9 cellular contexts compared by ENCODE assay signal in genomic region chr13:46622918-46623256, GRCh38.
DNase-seq lines count a peak whose midpoint lies in the region; TF ChIP-seq lines count a peak whose summit lies in the region.
"Had no signal": no experiment of that assay in that cellular context is flagged by ENCODE, and none has a peak within 500 bp of the region (broad histone marks: within the 10 kb centered on the region; RNA-seq: fewer than 3 reads in every experiment).

No MANE protein-coding gene starts in this region.

- DNase-seq in DMS 273 treated with DMSO at 0.1 percent for 48 hours (lab: John Stamatoyannopoulos, UW) (peak; percentile 92), NCI-H226 (peak; percentile 63), epithelial cell of esophagus (ENCODE audit: low read depth) (peak; percentile 25), osteoblast (ENCODE audit: insufficient read length, low spot score, missing footprints) (no peak), T-helper 9 cell (no peak), NCI-H187 (lab: John Stamatoyannopoulos, UW) (no peak), NCI-H510A treated with DMSO at 0.1 percent for 48 hours (lab: John Stamatoyannopoulos, UW) (no peak)
- DNase-seq in activated CD4-positive, alpha-beta memory T cell treated with anti-CD3 and anti-CD28 coated beads, Interleukin-2, amount 10 ng/mL, durations not matched to agents 7 days and 5 days, result no peak
- DNase-seq: activated CD4-positive, alpha-beta T cell treated with anti-CD3 and anti-CD28 coated beads, Interleukin-2, amount 10 ng/mL, durations not matched to agents 7 days and 5 days had no signal

- TF ChIP-seq CTCF in epithelial cell of esophagus (IDR thresholded peaks at IDR 0.05; ENCODE audit: insufficient read depth, low read depth, low read length, missing control alignments) (no peak), osteoblast (IDR thresholded peaks at IDR 0.05; ENCODE audit: extremely low read depth, low read depth, low read length) (no peak)

- no peaks in the 10 kb centered on the region for H3K36me3 Mint-ChIP-seq in activated CD4-positive, alpha-beta memory T cell treated with anti-CD3 and anti-CD28 coated beads, Interleukin-2, amount 10 ng/mL, durations not matched to agents 7 days and 5 days (ENCODE audit: low read depth)

- no peaks in the 10 kb centered on the region for H3K27me3 Mint-ChIP-seq in activated CD4-positive, alpha-beta memory T cell treated with anti-CD3 and anti-CD28 coated beads, Interleukin-2, amount 10 ng/mL, durations not matched to agents 7 days and 5 days
- H3K27me3 Mint-ChIP-seq: activated CD4-positive, alpha-beta T cell treated with anti-CD3 and anti-CD28 coated beads, Interleukin-2, amount 10 ng/mL, durations not matched to agents 7 days and 5 days had no signal

- H4K20me1 ChIP-seq in osteoblast (ENCODE audit: insufficient read depth, low read length), result peaks cover 11% of the 10 kb centered on the region

- no peaks in the 10 kb centered on the region for H3K9me3 Mint-ChIP-seq in activated CD4-positive, alpha-beta memory T cell treated with anti-CD3 and anti-CD28 coated beads, Interleukin-2, amount 10 ng/mL, durations not matched to agents 7 days and 5 days
- H3K9me3 Mint-ChIP-seq: activated CD4-positive, alpha-beta T cell treated with anti-CD3 and anti-CD28 coated beads, Interleukin-2, amount 10 ng/mL, durations not matched to agents 7 days and 5 days had no signal

- H3K4me1 Mint-ChIP-seq in activated CD4-positive, alpha-beta memory T cell treated with anti-CD3 and anti-CD28 coated beads, Interleukin-2, amount 10 ng/mL, durations not matched to agents 7 days and 5 days, result peaks cover 2% of the 10 kb centered on the region

- H3K4me1 ChIP-seq in osteoblast (ENCODE audit: insufficient read depth, low read length), result peaks cover 10% of the 10 kb centered on the region

- H3K4me2 ChIP-seq in osteoblast (ENCODE audit: insufficient read depth, low read length), result peak overlapping the region; percentile 44

- peaks cover 79% of the 10 kb centered on the region for H3K79me2 ChIP-seq in osteoblast (ENCODE audit: insufficient read depth, low read length)

- no peak overlapping the region for H2AFZ ChIP-seq in osteoblast (ENCODE audit: low read length)

- H3K27me3 ChIP-seq in osteoblast (ENCODE audit: insufficient read depth, low read length), result no peaks in the 10 kb centered on the region

- POLR2A ChIA-PET in activated CD4-positive, alpha-beta memory T cell treated with anti-CD3 and anti-CD28 coated beads, Interleukin-2, amount 10 ng/mL, durations not matched to agents 7 days and 5 days (lab: Charles Lee), result no interaction called here

- no peaks in the 10 kb centered on the region for H3K9me3 ChIP-seq in osteoblast (ENCODE audit: low read depth, low read length)

- no peak overlapping the region for H3K4me3 Mint-ChIP-seq in activated CD4-positive, alpha-beta memory T cell treated with anti-CD3 and anti-CD28 coated beads, Interleukin-2, amount 10 ng/mL, durations not matched to agents 7 days and 5 days
- H3K4me3 Mint-ChIP-seq: activated CD4-positive, alpha-beta T cell treated with anti-CD3 and anti-CD28 coated beads, Interleukin-2, amount 10 ng/mL, durations not matched to agents 7 days and 5 days had no signal

- no peaks in the 10 kb centered on the region for H3K36me3 ChIP-seq in osteoblast (ENCODE audit: insufficient read depth, low read length)

- no peak overlapping the region for H3K27ac Mint-ChIP-seq in activated CD4-positive, alpha-beta memory T cell treated with anti-CD3 and anti-CD28 coated beads, Interleukin-2, amount 10 ng/mL, durations not matched to agents 7 days and 5 days
- H3K27ac Mint-ChIP-seq: activated CD4-positive, alpha-beta T cell treated with anti-CD3 and anti-CD28 coated beads, Interleukin-2, amount 10 ng/mL, durations not matched to agents 7 days and 5 days had no signal

- H3K27ac ChIP-seq in osteoblast (ENCODE audit: low read depth, low read length), result no peak overlapping the region

- CTCF ChIA-PET in activated CD4-positive, alpha-beta memory T cell treated with anti-CD3 and anti-CD28 coated beads, Interleukin-2, amount 10 ng/mL, durations not matched to agents 7 days and 5 days (lab: Charles Lee), result no interaction called here

- H3K4me3 ChIP-seq in epithelial cell of esophagus (ENCODE audit: low read length), result no peak overlapping the region
- H3K4me3 ChIP-seq in osteoblast (ENCODE audit: insufficient read depth, low read length), result no peak overlapping the region

Comparison
In these comparisons a context has a peak if more than half of its experiments do, and no peak if none do; other contexts are left out.
1. DNase-seq: peak in DMS 273 treated with DMSO at 0.1 percent for 48 hours (single experiment), NCI-H226 (single experiment) and epithelial cell of esophagus (single experiment); none in osteoblast (single experiment), T-helper 9 cell (single experiment), activated CD4-positive, alpha-beta memory T cell treated with anti-CD3 and anti-CD28 coated beads, Interleukin-2, amount 10 ng/mL, durations not matched to agents 7 days and 5 days (single experiment), NCI-H187 (0 of 2) and NCI-H510A treated with DMSO at 0.1 percent for 48 hours (single experiment).